In genomic region chr2:159089543-159089942, GRCh38 we compare ENCODE assay signal across 13 cellular contexts.
DNase-seq lines count a peak whose midpoint lies in the region; ATAC-seq and TF ChIP-seq lines count a peak whose summit lies in the region.
"Had no signal": no experiment of that assay in that cellular context is flagged by ENCODE, and none has a peak within 500 bp of the region (broad histone marks: within the 10 kb centered on the region; RNA-seq: fewer than 3 reads in every experiment).

No MANE protein-coding gene starts in this region.

- H3K27ac Mint-ChIP-seq in chondrocyte (ENCODE audit: unreplicated experiment) = peak overlapping the region; percentile 11
- H3K27ac Mint-ChIP-seq: activated CD4-positive, alpha-beta T cell treated with anti-CD3 and anti-CD28 coated beads for 36 hours had no signal

- H3K27ac ChIP-seq in lung (ENCODE audit: low read depth in 1 of 2, low read length in 1 of 2) (peak overlapping the region; percentile 14 to 74), stomach (peak overlapping the region in 3 of 5 donors; percentile 19 to 60 (median 38))

- no peak overlapping the region for H3K4me3 ChIP-seq in lung
- no peak overlapping the region for H3K4me3 ChIP-seq in stomach
- H3K4me3 ChIP-seq: mucosa of descending colon had no signal

- H3K36me3 Mint-ChIP-seq in chondrocyte (ENCODE audit: low read depth) = no peaks in the 10 kb centered on the region

- H3K36me3 ChIP-seq in lung (ENCODE audit: control insufficient read depth in 2 of 2, insufficient read depth in 2 of 2, low read length in 2 of 2) (no peaks in the 10 kb centered on the region), stomach (no peaks in the 10 kb centered on the region)

- H3K9me3 ChIP-seq in lung (ENCODE audit: control insufficient read depth in 2 of 2, insufficient read depth in 1 of 2, low read length in 1 of 2) (no peaks in the 10 kb centered on the region), stomach (no peaks in the 10 kb centered on the region)
- H3K9me3 ChIP-seq: mucosa of descending colon had no signal

- intact Hi-C loops in stomach (cut with DNase I; ENCODE audit: low total_unique reads) = no loop called here

- no peaks in the 10 kb centered on the region for H3K9me3 Mint-ChIP-seq in chondrocyte (ENCODE audit: low read depth)

- no peak for ATAC-seq in lung (ENCODE audit: insufficient read depth, low FRiP score)
- no peak for ATAC-seq in GM18517 (IDR thresholded peaks at IDR 0.05; ENCODE audit: unreplicated experiment)
- no peak for ATAC-seq in HG03378 (IDR thresholded peaks at IDR 0.05; ENCODE audit: unreplicated experiment)
- ATAC-seq in GM21576 (IDR thresholded peaks at IDR 0.05; ENCODE audit: unreplicated experiment) = no peak
- ATAC-seq: activated CD4-positive, alpha-beta T cell treated with anti-CD3 and anti-CD28 coated beads for 36 hours; mucosa of descending colon had no signal

- H3K4me1 Mint-ChIP-seq in chondrocyte (ENCODE audit: low read depth) = peaks cover 82% of the 10 kb centered on the region

- TF ChIP-seq CTCF in chondrocyte (IDR thresholded peaks at IDR 0.05) (no peak), lung (IDR thresholded peaks at IDR 0.05; ENCODE audit: control extremely low read depth, extremely low read depth) (no peak), stomach (IDR thresholded peaks at IDR 0.05) (no peak)

- TF ChIP-seq EP300 in stomach (IDR thresholded peaks at IDR 0.05) = no peak

- DNase-seq in G401 (ENCODE audit: low spot score) (peak; percentile 88), chondrocyte (ENCODE audit: low spot score) (no peak), lung (ENCODE audit: low spot score) (no peak), stomach (no peak), ecto neural progenitor cell (ENCODE audit: low spot score) (no peak)
- DNase-seq: activated CD4-positive, alpha-beta T cell treated with anti-CD3 and anti-CD28 coated beads for 36 hours; KG1; mucosa of descending colon; NK-92 treated with Interleukin-12 subunit alpha and Interleukin-12 subunit beta, amount 100 ng/mL, for 24 hours; small intestine had no signal

- in situ Hi-C loops in G401 (cut with HindIII; ENCODE audit: low sequenced_read_pairs) = no loop called here

- H3K27me3 Mint-ChIP-seq in chondrocyte (ENCODE audit: low read depth) = no peaks in the 10 kb centered on the region
- H3K27me3 Mint-ChIP-seq: activated CD4-positive, alpha-beta T cell treated with anti-CD3 and anti-CD28 coated beads for 36 hours had no signal

- H3K27me3 ChIP-seq in lung (ENCODE audit: control insufficient read depth, insufficient read depth) (no peaks in the 10 kb centered on the region), stomach (no peaks in the 10 kb centered on the region)

- no peak for TF ChIP-seq POLR2A in stomach (IDR thresholded peaks at IDR 0.05)

- H3K4me1 ChIP-seq in lung (ENCODE audit: control insufficient read depth in 2 of 2, insufficient read depth in 2 of 2, low read length in 2 of 2) (peaks cover 36 to 51% of the 10 kb centered on the region in 2 donors), stomach (peaks cover 25 to 81% (median 56%) of the 10 kb centered on the region in 4 donors)

- no peak overlapping the region for H3K4me3 Mint-ChIP-seq in chondrocyte (ENCODE audit: unreplicated experiment)
- H3K4me3 Mint-ChIP-seq: activated CD4-positive, alpha-beta T cell treated with anti-CD3 and anti-CD28 coated beads for 36 hours had no signal

- 50 to 59% methylated on average over 3 of the region's 3 CpGs for WGBS in lung, 2 donors
- 64 to 83% (median 73%) methylated on average over 3 of the region's 3 CpGs for WGBS in stomach, 5 donors
